Comparison of ENCODE assay signal across 8 cellular contexts in the genomic region with DNA sequence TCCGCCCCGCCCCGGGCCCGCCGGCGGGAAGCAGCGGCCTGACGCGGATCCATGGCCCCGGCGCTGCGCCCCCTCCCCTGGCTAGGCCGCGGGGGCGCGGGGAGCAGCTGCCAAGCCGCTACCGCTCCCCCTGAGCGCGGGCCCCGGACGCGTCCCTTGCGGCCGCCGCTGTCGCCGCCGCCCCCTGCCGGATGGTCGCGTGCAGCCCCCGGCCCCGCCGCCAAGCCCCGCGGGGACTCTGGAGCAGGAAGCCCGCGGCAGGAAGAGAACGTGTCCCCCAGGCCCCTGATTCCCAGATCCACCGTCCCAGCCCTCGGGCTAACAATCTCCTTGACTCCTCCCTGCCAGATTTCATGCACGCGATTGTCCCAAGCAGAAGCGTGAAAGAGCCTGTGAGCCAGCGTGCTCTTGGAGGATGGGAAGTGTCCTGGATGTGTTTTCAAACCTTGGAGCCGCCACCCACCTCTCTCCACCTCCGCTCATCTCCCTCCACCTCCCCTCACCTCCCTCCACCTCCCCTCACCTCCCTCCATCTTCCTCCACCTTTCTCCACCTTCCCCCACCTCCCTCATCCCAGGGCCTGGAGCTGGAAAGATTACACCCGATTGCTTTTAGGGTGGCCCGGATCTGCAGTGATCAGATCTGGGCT. TPM values are rescaled to one million over a fixed set of nuclear protein-coding genes. Genes with fewer than 3 reads are reported as not detected.
DNase-seq lines count a peak whose midpoint lies in the region; ATAC-seq and TF ChIP-seq lines count a peak whose summit lies in the region.

No MANE protein-coding gene starts in this region.

- ATAC-seq in GM18511 (IDR thresholded peaks at IDR 0.05; ENCODE audit: unreplicated experiment), result peak; percentile 76
- ATAC-seq in HG03103 (IDR thresholded peaks at IDR 0.05; ENCODE audit: low read depth, unreplicated experiment), result peak; percentile 62
- peak; percentile 41 to 79 (median 64) for ATAC-seq in heart right ventricle

- no peak for DNase-seq in AG04450 (ENCODE audit: low read depth, low spot score)
- peak; percentile 55 for DNase-seq in SK-N-DZ (ENCODE audit: low spot score)
- peak; percentile 54 to 65 for DNase-seq in heart right ventricle
- peak; percentile 82 for DNase-seq in posterior vena cava (ENCODE audit: low spot score)
- DNase-seq in NCI-H2029 (lab: John Stamatoyannopoulos, UW), result no peak

- no peaks in the 10 kb centered on the region for H3K27me3 ChIP-seq in AG04450 (ENCODE audit: control insufficient read depth, insufficient read depth, low read length)
- peaks cover 0 to 6% (median 0%) of the 10 kb centered on the region in 7 donors for H3K27me3 ChIP-seq in heart right ventricle

- peaks cover 0 to 31% (median 13%) of the 10 kb centered on the region in 9 donors for H3K4me1 ChIP-seq in heart right ventricle

- WGBS in adipose tissue, 3 donors, result 3 to 4% (median 3%) methylated on average over 39 to 49 of the region's 50 CpGs
- 2 to 3% methylated on average over 13 to 50 of the region's 50 CpGs for WGBS in heart right ventricle, 2 donors

- intact Hi-C loops in heart right ventricle (cut with DNase I), result loop anchor here in 5 of 10 donors (5.0 to 10.0 kb wide), 4 partner anchors 88 to 306 kb away; a partner anchor contains a TSS
- intact Hi-C loops in posterior vena cava (cut with DNase I), result loop anchor here (10.0 kb wide), 2 partner anchors 48 to 228 kb away; a partner anchor contains a TSS

- H3K27ac ChIP-seq in AG04450 (ENCODE audit: low read depth, low read length) (peak overlapping the region; percentile 70), adipose tissue (ENCODE audit: low read depth, low read length) (peak overlapping the region; percentile 10), heart right ventricle (peak overlapping the region; percentile 55 to 92 (median 86))

- TF ChIP-seq CTCF in AG04450 (IDR thresholded peaks at IDR 0.05; ENCODE audit: low read depth, low read length) (no peak), heart right ventricle (IDR thresholded peaks at IDR 0.05) (peak in 8 of 9 donors; percentile 19 to 57 (median 44))

- H3K4me3 ChIP-seq in AG04450 (ENCODE audit: low read depth, low read length) (peak overlapping the region; percentile 61), heart right ventricle (peak overlapping the region; percentile 51 to 73 (median 64))

- CTCF ChIA-PET in AG04450 (lab: Charles Lee), result interaction anchor here (0.6 to 0.7 kb wide), 2 partner anchors 33 to 228 kb away, joined by 5 to 8 read pairs; no protein-coding TSS in a partner anchor

- H3K9me3 ChIP-seq in AG04450 (ENCODE audit: control insufficient read depth, insufficient read depth, low read length) (no peaks in the 10 kb centered on the region), heart right ventricle (no peaks in the 10 kb centered on the region)

- H3K36me3 ChIP-seq in heart right ventricle, result no peaks in the 10 kb centered on the region

- POLR2A ChIA-PET in AG04450 (lab: Yijun Ruan, JAX), result interaction anchor here (0.6 to 1.2 kb wide), 2 partner anchors 82 to 229 kb away, joined by 3 to 9 read pairs; a partner anchor contains a TSS

RNA-seq across cellular contexts. Expression of a gene that starts 0.4 kb away (rescaled TPM):
- polyA plus RNA-seq in AG04450 (2011; rRNA removed) (31.6 and 46.8 TPM in 2 replicates), adipose tissue (10 to 100 TPM in 1 of 3 donors, 1 to 10 TPM in 2; 2.1 to 11.2 (median 2.3) TPM), heart right ventricle (1 to 10 TPM; 4.8 to 5.6 TPM)
- polyA minus RNA-seq in AG04450 (2011; rRNA and poly(A)+ RNA removed), result 17.3 and 26.9 TPM in 2 replicates
- 9.1 and 9.4 TPM in 2 replicates for polyA plus RNA-seq in SK-N-DZ (2014; cell fraction: cytosol; rRNA removed)
- polyA plus RNA-seq in SK-N-DZ (2014; cell fraction: nucleus; rRNA removed), result 3.8 and 7.4 TPM in 2 replicates
- total RNA-seq in heart right ventricle (10 to 100 TPM in 1 of 10 donors, 1 to 10 TPM in 9; 2.5 to 11.4 (median 4.6) TPM), posterior vena cava (10 to 100 TPM in 1 of 2 donors, 1 to 10 TPM in 1; 7.2 to 14.4 TPM)

Comparison
In these comparisons a context has a peak if more than half of its experiments do, and no peak if none do; other contexts are left out.
1. DNase-seq: peak in SK-N-DZ (single experiment), heart right ventricle (2 of 2) and posterior vena cava (single experiment); none in AG04450 (single experiment) and NCI-H2029 (single experiment).
2. H3K27ac ChIP-seq: peak in every context shown above with its lines; median percentile 86 in heart right ventricle; 70 in AG04450; 10 in adipose tissue.
3. Peak in every context shown above with its lines, with median percentiles within 50 percentile points of each other: ATAC-seq.